Comparison of ENCODE assay signal across 15 cellular contexts in genomic region chr12:11624126-11624525, GRCh38. TPM values are rescaled to one million over a fixed set of nuclear protein-coding genes. Genes with fewer than 3 reads are reported as not detected.
DNase-seq lines count a peak whose midpoint lies in the region; ATAC-seq, FAIRE-seq and TF ChIP-seq lines count a peak whose summit lies in the region.
"Had no signal": no experiment of that assay in that cellular context is flagged by ENCODE, and none has a peak within 500 bp of the region (broad histone marks: within the 10 kb centered on the region; RNA-seq: fewer than 3 reads in every experiment).

No MANE protein-coding gene starts in this region.

- POLR2A ChIA-PET in OCI-LY7 (lab: Charles Lee): interaction anchor here (0.7 to 1.2 kb wide), 2 partner anchors 386 to 408 kb away, joined by 4 to 6 read pairs; no protein-coding TSS in a partner anchor

- H2AFZ ChIP-seq in OCI-LY7 (ENCODE audit: low read length): peak overlapping the region; percentile 66; the same call in 1 of the 2 replicates

- H3K4me1 Mint-ChIP-seq in dendritic cell treated with granulocyte-macrophage colony-stimulating factor and Interleukin-4, amounts not matched to agents 40 ng/mL and 50 ng/mL, for 4 days (ENCODE audit: low read depth): peaks cover 21% of the 10 kb centered on the region

- intact Hi-C loops in OCI-LY7 (cut with micrococcal nuclease; ENCODE audit: unreplicated experiment): no loop called here
- intact Hi-C loops in dendritic cell treated with granulocyte-macrophage colony-stimulating factor and Interleukin-4, amounts not matched to agents 40 ng/mL and 50 ng/mL, for 4 days (cut with micrococcal nuclease): no loop called here

- H4K20me1 ChIP-seq in OCI-LY7 (ENCODE audit: insufficient read depth, low read length): no peaks in the 10 kb centered on the region

- ATAC-seq in HG02610 (IDR thresholded peaks at IDR 0.05; ENCODE audit: unreplicated experiment): no peak

- no peak for TF ChIP-seq CTCF in OCI-LY7 (conservative IDR thresholded peaks at IDR 0.05; ENCODE audit: low read length)

- no peaks in the 10 kb centered on the region for H3K9me2 ChIP-seq in OCI-LY7 (ENCODE audit: insufficient read depth, low read length)

- H3K79me2 ChIP-seq in OCI-LY7 (ENCODE audit: insufficient read depth, low read depth, low read length): no peaks in the 10 kb centered on the region

- no peak overlapping the region for H3K4me2 ChIP-seq in OCI-LY7 (ENCODE audit: low read length)

- H3K4me3 Mint-ChIP-seq in dendritic cell treated with granulocyte-macrophage colony-stimulating factor and Interleukin-4, amounts not matched to agents 40 ng/mL and 50 ng/mL, for 4 days: no peak overlapping the region

- peaks cover 35% of the 10 kb centered on the region for H3K4me1 ChIP-seq in OCI-LY7 (ENCODE audit: insufficient read depth, low read length, poor library complexity, severe bottlenecking)

- no peak for TF ChIP-seq POLR2A in GM12891 (IDR thresholded peaks at IDR 0.05; ENCODE audit: low read depth, low read length)

- FAIRE-seq in A204.1 (lab: Jason Lieb, UNC): peak; percentile 32
- no peak for FAIRE-seq in GM12891 (lab: Jason Lieb, UNC)

- no peaks in the 10 kb centered on the region for H3K27me3 Mint-ChIP-seq in dendritic cell treated with granulocyte-macrophage colony-stimulating factor and Interleukin-4, amounts not matched to agents 40 ng/mL and 50 ng/mL, for 4 days

- BruUV-seq in OCI-LY7 (replicated peaks; lab: Mats Ljungman, UMichigan): no TSS peak

- DNase-seq in GM12891 (ENCODE audit: insufficient read length, low spot score) (no peak), OCI-LY7 (ENCODE audit: low spot score) (no peak), NCI-H510A treated with DMSO at 0.1 percent for 48 hours (lab: John Stamatoyannopoulos, UW) (no peak), occipital lobe (lab: John Stamatoyannopoulos, UW) (no peak)
- DNase-seq: COR-L47, HCEC 1CT, NCI-H1048, NCI-H1436 treated with DMSO at 0.1 percent for 48 hours, NCI-H2029 treated with DMSO at 0.1 percent for 48 hours, NCI-H2171 treated with DMSO at 0.1 percent for 48 hours, RPMI8226 had no signal

- no peak overlapping the region for H3K4me3 ChIP-seq in OCI-LY7 (ENCODE audit: low read depth, low read length, poor library complexity, severe bottlenecking)

- peak overlapping the region; percentile 30 for H3K27ac Mint-ChIP-seq in dendritic cell treated with granulocyte-macrophage colony-stimulating factor and Interleukin-4, amounts not matched to agents 40 ng/mL and 50 ng/mL, for 4 days

- no peaks in the 10 kb centered on the region for H3K36me3 Mint-ChIP-seq in dendritic cell treated with granulocyte-macrophage colony-stimulating factor and Interleukin-4, amounts not matched to agents 40 ng/mL and 50 ng/mL, for 4 days (ENCODE audit: low read depth)

- H3K36me3 ChIP-seq in OCI-LY7 (ENCODE audit: insufficient read depth, low read length): no peaks in the 10 kb centered on the region; the same call in 1 of the 2 replicates

- H3K27ac ChIP-seq in OCI-LY7 (ENCODE audit: low read depth, low read length, poor library complexity, severe bottlenecking): no peak overlapping the region
- H3K27ac ChIP-seq: C4-2B had no signal

- CTCF ChIA-PET in OCI-LY7 (lab: Charles Lee; ENCODE audit: unreplicated experiment): no interaction called here

- H3K9me3 ChIP-seq in OCI-LY7 (ENCODE audit: low read length): peaks cover 6% of the 10 kb centered on the region; the same call in 1 of the 2 replicates

- H3K9me3 Mint-ChIP-seq in dendritic cell treated with granulocyte-macrophage colony-stimulating factor and Interleukin-4, amounts not matched to agents 40 ng/mL and 50 ng/mL, for 4 days: no peaks in the 10 kb centered on the region

TF ChIP-seq in GM12891, 5 proteins besides CTCF, POLR2A, EP300 and RAD21:
- TF ChIP-seq TAF1 (IDR thresholded peaks at IDR 0.05; ENCODE audit: low read depth, low read length) (no peak), SPI1 (IDR thresholded peaks at IDR 0.05; ENCODE audit: low read depth, low read length) (peak; percentile 49)

RNA-seq across cellular contexts. Expression of gene ETV6, which starts 25.3 kb away (rescaled TPM):
- polyA plus RNA-seq in GM12891 (2012; ENCODE audit: low read depth, missing spikeins): 23.0 TPM
- total RNA-seq in OCI-LY7 (2014; rRNA removed; shearing (Covaris generic)): 17.2 and 19.3 TPM in 2 replicates
- 17.1 and 23.1 TPM in 2 replicates for total RNA-seq in OCI-LY7 (2022)
- 3.0 TPM for total RNA-seq in occipital lobe
